1 cellular context compared by ENCODE assay signal in the genomic region with DNA sequence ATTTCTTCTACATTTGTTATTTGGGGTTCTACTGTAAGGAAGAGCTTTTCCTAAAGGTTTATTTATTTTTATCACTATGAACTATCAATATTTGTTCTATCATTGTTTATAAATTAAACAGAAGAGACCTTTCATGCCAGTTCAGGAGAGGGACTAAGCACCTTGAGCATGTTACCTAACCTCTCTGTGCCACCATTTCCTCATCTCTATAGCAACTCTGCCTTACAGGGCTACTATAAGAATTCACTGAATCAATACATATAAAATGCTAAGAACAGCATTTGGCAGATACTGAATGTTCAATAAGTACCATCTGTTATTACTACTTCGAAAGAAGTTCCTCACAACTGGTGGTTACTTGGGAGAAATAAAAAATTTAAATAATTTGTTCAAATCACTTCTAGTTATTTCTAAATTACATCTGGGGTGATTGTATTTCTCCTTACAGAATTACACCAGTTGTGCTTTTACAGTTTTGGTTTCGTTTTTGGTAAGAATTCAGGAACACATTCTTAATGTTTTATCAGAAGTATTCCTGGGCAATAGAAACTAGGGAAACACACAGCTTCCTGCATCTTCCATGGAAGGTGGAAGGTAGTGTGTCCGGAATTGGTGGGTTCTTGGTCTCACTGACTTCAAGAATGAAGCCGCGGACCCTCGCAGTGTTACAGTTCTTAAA.
TF ChIP-seq lines count a peak whose summit lies in the region.

No MANE protein-coding gene starts in this region.

TF ChIP-seq in SK-N-SH, 30 proteins besides CTCF, POLR2A, EP300 and RAD21 (continued from another document):
- no peak for TF ChIP-seq TAF1 (IDR thresholded peaks at IDR 0.05; ENCODE audit: borderline replicate concordance, low read depth, low read length)
